Comparison of ENCODE assay signal across 11 cellular contexts in genomic region chr6:144364727-144365126, GRCh38.
DNase-seq lines count a peak whose midpoint lies in the region; ATAC-seq and TF ChIP-seq lines count a peak whose summit lies in the region.
"Had no signal": no experiment of that assay in that cellular context is flagged by ENCODE, and none has a peak within 500 bp of the region (broad histone marks: within the 10 kb centered on the region; RNA-seq: fewer than 3 reads in every experiment).

No MANE protein-coding gene starts in this region.

- no peaks in the 10 kb centered on the region for H3K27me3 ChIP-seq in CD4-positive, alpha-beta T cell (ENCODE audit: control insufficient read depth, insufficient read depth, low read length)
- no peaks in the 10 kb centered on the region for H3K27me3 ChIP-seq in Loucy (ENCODE audit: insufficient read depth, low read length, poor library complexity, severe bottlenecking)
- H3K27me3 ChIP-seq in endodermal cell (ENCODE audit: control insufficient read depth, insufficient read depth, low read length, poor library complexity, severe bottlenecking) = no peaks in the 10 kb centered on the region

- no peaks in the 10 kb centered on the region for H3F3A ChIP-seq in Loucy (ENCODE audit: low read depth)

- no peaks in the 10 kb centered on the region for H3K9me3 ChIP-seq in CD4-positive, alpha-beta T cell (ENCODE audit: control insufficient read depth, low read length)
- H3K9me3 ChIP-seq in Loucy (ENCODE audit: insufficient read depth, low read depth, low read length) (peaks cover 6% of the 10 kb centered on the region; the same call in 1 of the 2 replicates), endodermal cell (ENCODE audit: control insufficient read depth, low read length) (peaks cover 16% of the 10 kb centered on the region)

- peaks cover 95% of the 10 kb centered on the region for H3K79me2 ChIP-seq in Loucy (ENCODE audit: insufficient read depth, low read length)

- no peak for ATAC-seq in CD4-positive, alpha-beta T cell (ENCODE audit: poor library complexity)
- ATAC-seq: activated CD8-positive, alpha-beta memory T cell treated with anti-CD3 and anti-CD28 coated beads, Interleukin-2, amount 10 ng/mL, durations not matched to agents 7 days and 5 days had no signal

- H3K4me3 Mint-ChIP-seq in CD4-positive, alpha-beta T cell = no peak overlapping the region
- H3K4me3 Mint-ChIP-seq in endodermal cell (no peak overlapping the region), progenitor cell of endocrine pancreas (ENCODE audit: low read depth) (no peak overlapping the region)
- H3K4me3 Mint-ChIP-seq: activated CD8-positive, alpha-beta memory T cell treated with anti-CD3 and anti-CD28 coated beads, Interleukin-2, amount 10 ng/mL, durations not matched to agents 7 days and 5 days had no signal

- H3K9ac ChIP-seq in Loucy (ENCODE audit: low read depth, low read length, poor library complexity, severe bottlenecking) = no peak overlapping the region
- H3K9ac ChIP-seq in endodermal cell (ENCODE audit: extremely low read depth, low read length, poor library complexity, severe bottlenecking) = no peak overlapping the region

- DNase-seq in CD4-positive, alpha-beta T cell = no peak
- DNase-seq in endodermal cell (no peak), progenitor cell of endocrine pancreas (ENCODE audit: low spot score, unreplicated experiment) (no peak), iPS-NIHi11 (ENCODE audit: low spot score) (no peak), retina (no peak), LoVo (ENCODE audit: low spot score) (no peak)
- DNase-seq: activated CD8-positive, alpha-beta memory T cell treated with anti-CD3 and anti-CD28 coated beads, Interleukin-2, amount 10 ng/mL, durations not matched to agents 7 days and 5 days; DMS 273 treated with DMSO at 0.1 percent for 48 hours; effector memory CD4-positive, alpha-beta T cell; PC-9 had no signal

- H2AFZ ChIP-seq in Loucy (ENCODE audit: low read length) = no peak overlapping the region
- H2AFZ ChIP-seq: PC-9 had no signal

- POLR2A ChIA-PET in CD4-positive, alpha-beta T cell (lab: Charles Lee) = no interaction called here

- H3K4me3 ChIP-seq in Loucy (ENCODE audit: low read length, poor library complexity, severe bottlenecking) (no peak overlapping the region), endodermal cell (ENCODE audit: low read length) (peak overlapping the region; percentile 41)
- H3K4me3 ChIP-seq: PC-9 had no signal

- no peak for TF ChIP-seq CTCF in CD4-positive, alpha-beta T cell (IDR thresholded peaks at IDR 0.05)
- TF ChIP-seq CTCF in Loucy (conservative IDR thresholded peaks at IDR 0.05; ENCODE audit: low read length) (no peak), endodermal cell (conservative IDR thresholded peaks at IDR 0.05) (no peak), progenitor cell of endocrine pancreas (IDR thresholded peaks at IDR 0.05; ENCODE audit: unreplicated experiment) (no peak)

- peaks cover 23% of the 10 kb centered on the region for H4K20me1 ChIP-seq in Loucy (ENCODE audit: insufficient read depth, low read length, poor library complexity, severe bottlenecking)

- peaks cover 32% of the 10 kb centered on the region for H3K36me3 Mint-ChIP-seq in CD4-positive, alpha-beta T cell (ENCODE audit: low read depth)
- H3K36me3 Mint-ChIP-seq in endodermal cell (ENCODE audit: low read depth) (peaks cover 10% of the 10 kb centered on the region), progenitor cell of endocrine pancreas (ENCODE audit: insufficient read depth) (peaks cover 12% of the 10 kb centered on the region)

- no peak overlapping the region for H3K27ac ChIP-seq in CD4-positive, alpha-beta T cell (ENCODE audit: low read depth, low read length)
- H3K27ac ChIP-seq in endodermal cell (ENCODE audit: low read depth, low read length) = no peak overlapping the region
- H3K27ac ChIP-seq: PC-9 had no signal

- no peaks in the 10 kb centered on the region for H3K27me3 Mint-ChIP-seq in CD4-positive, alpha-beta T cell
- no peaks in the 10 kb centered on the region for H3K27me3 Mint-ChIP-seq in endodermal cell (ENCODE audit: insufficient read depth)
- H3K27me3 Mint-ChIP-seq in progenitor cell of endocrine pancreas = no peaks in the 10 kb centered on the region
- H3K27me3 Mint-ChIP-seq: activated CD8-positive, alpha-beta memory T cell treated with anti-CD3 and anti-CD28 coated beads, Interleukin-2, amount 10 ng/mL, durations not matched to agents 7 days and 5 days had no signal

- peak overlapping the region; percentile 37 for H3K27ac Mint-ChIP-seq in CD4-positive, alpha-beta T cell
- H3K27ac Mint-ChIP-seq in endodermal cell = peak overlapping the region; percentile 24
- H3K27ac Mint-ChIP-seq in progenitor cell of endocrine pancreas = peak overlapping the region; percentile 59
- H3K27ac Mint-ChIP-seq: activated CD8-positive, alpha-beta memory T cell treated with anti-CD3 and anti-CD28 coated beads, Interleukin-2, amount 10 ng/mL, durations not matched to agents 7 days and 5 days had no signal

- WGBS in endodermal cell (ENCODE audit: insufficient coverage in 1 of 2, insufficient read length in 1 of 2), 2 experiments = 60 to 62% methylated on average over 2 to 3 of the region's 3 CpGs

- no peaks in the 10 kb centered on the region for H3K9me3 Mint-ChIP-seq in CD4-positive, alpha-beta T cell
- peaks cover 14% of the 10 kb centered on the region for H3K9me3 Mint-ChIP-seq in endodermal cell
- no peaks in the 10 kb centered on the region for H3K9me3 Mint-ChIP-seq in progenitor cell of endocrine pancreas (ENCODE audit: low read depth)

- H3K9me2 ChIP-seq in Loucy (replicated peaks; ENCODE audit: low read depth, low read length) = no peaks in the 10 kb centered on the region

- H3K4me2 ChIP-seq in Loucy (ENCODE audit: low read depth, low read length, poor library complexity, severe bottlenecking) = peak overlapping the region; percentile 17
- H3K4me2 ChIP-seq: PC-9 had no signal

- H3K4me1 Mint-ChIP-seq in CD4-positive, alpha-beta T cell (ENCODE audit: low read depth) = peaks cover 78% of the 10 kb centered on the region
- H3K4me1 Mint-ChIP-seq in endodermal cell = peaks cover 22% of the 10 kb centered on the region
- H3K4me1 Mint-ChIP-seq in progenitor cell of endocrine pancreas (ENCODE audit: low read depth) = peaks cover 31% of the 10 kb centered on the region

- CTCF ChIA-PET in CD4-positive, alpha-beta T cell (lab: Charles Lee) = no interaction called here

- H3K36me3 ChIP-seq in Loucy (ENCODE audit: insufficient read depth, low read length) = peaks cover 8% of the 10 kb centered on the region; the same call in 1 of the 2 replicates
- H3K36me3 ChIP-seq in endodermal cell (ENCODE audit: control insufficient read depth, insufficient read depth, low read length) = no peaks in the 10 kb centered on the region

- H3K4me1 ChIP-seq in Loucy (ENCODE audit: insufficient read depth, low read length, poor library complexity, severe bottlenecking) = peaks cover 34% of the 10 kb centered on the region
- peaks cover 5% of the 10 kb centered on the region for H3K4me1 ChIP-seq in endodermal cell (ENCODE audit: control insufficient read depth, insufficient read depth, low read length)

- intact Hi-C loops in CD4-positive, alpha-beta T cell (cut with DNase I, micrococcal nuclease) = no loop called here
